26 cellular contexts compared by ENCODE assay signal in genomic region chr1:178025613-178026356, GRCh38. TPM values are rescaled to one million over a fixed set of nuclear protein-coding genes. Genes with fewer than 3 reads are reported as not detected.
DNase-seq lines count a peak whose midpoint lies in the region; ATAC-seq and FAIRE-seq lines count a peak whose summit lies in the region.
"Had no signal": no experiment of that assay in that cellular context is flagged by ENCODE, and none has a peak within 500 bp of the region (broad histone marks: within the 10 kb centered on the region; RNA-seq: fewer than 3 reads in every experiment).

No MANE protein-coding gene starts in this region.

- no peak overlapping the region for H3K14ac ChIP-seq in neuronal stem cell (ENCODE audit: low read length)

- no peak overlapping the region for H2BK5ac ChIP-seq in neuronal stem cell (ENCODE audit: low read length)

- no peak overlapping the region for H4K8ac ChIP-seq in neuronal stem cell (ENCODE audit: low read depth, low read length)

- no peak overlapping the region for H3K4me3 ChIP-seq in neuronal stem cell (ENCODE audit: low read length in 2 of 2)
- H3K4me3 ChIP-seq: BLaER1 treated with 17β-estradiol and CSF1 and Interleukin-3, amounts not matched to agents 10 nM and 100 nM; GM23338; SJSA1 had no signal

- H3K9ac ChIP-seq in neuronal stem cell (ENCODE audit: low read depth, low read length, poor library complexity): no peak overlapping the region
- H3K9ac ChIP-seq: BLaER1 treated with 17β-estradiol and CSF1 and Interleukin-3, amounts not matched to agents 10 nM and 100 nM had no signal

- peak overlapping the region; percentile 20 for H3K27ac ChIP-seq in angular gyrus (ENCODE audit: low read depth, low read length)
- no peak overlapping the region for H3K27ac ChIP-seq in neuronal stem cell (replicated peaks; ENCODE audit: low read length)
- peak overlapping the region; percentile 77 for H3K27ac ChIP-seq in temporal lobe (ENCODE audit: low read depth, low read length)
- H3K27ac ChIP-seq: BLaER1 treated with 17β-estradiol and CSF1 and Interleukin-3, amounts not matched to agents 10 nM and 100 nM; SJSA1 had no signal

- no peak overlapping the region for H2AFZ ChIP-seq in neuronal stem cell (ENCODE audit: low read length)
- H2AFZ ChIP-seq: GM23338 had no signal

- H2AK5ac ChIP-seq in neuronal stem cell (ENCODE audit: low read depth, low read length): no peak overlapping the region

- no peaks in the 10 kb centered on the region for H3K36me3 ChIP-seq in neuronal stem cell (replicated peaks in 1 of 2; ENCODE audit: control insufficient read depth in 2 of 2, insufficient read depth in 2 of 2, low read length in 2 of 2)
- H3K36me3 ChIP-seq: BLaER1 treated with 17β-estradiol and CSF1 and Interleukin-3, amounts not matched to agents 10 nM and 100 nM; SJSA1 had no signal

- peak overlapping the region; percentile 68 for H3K23ac ChIP-seq in neuronal stem cell (ENCODE audit: low read depth, low read length, poor library complexity)

- no peaks in the 10 kb centered on the region for H3K79me1 ChIP-seq in neuronal stem cell (ENCODE audit: low read depth, low read length)

- peak overlapping the region; percentile 12 for H3K18ac ChIP-seq in neuronal stem cell (ENCODE audit: low read length)

- DNase-seq in NCI-H1694 (lab: John Stamatoyannopoulos, UW): peak; percentile 81
- DNase-seq in neuronal stem cell (ENCODE audit: low spot score): no peak
- DNase-seq in NCI-H2171 (lab: John Stamatoyannopoulos, UW): no peak
- no peak for DNase-seq in HTR-8/SVneo (ENCODE audit: insufficient read length, low spot score)
- DNase-seq: CD4-positive, alpha-beta T cell; H9; KBM-7; NCI-H1105 treated with DMSO at 0.1 percent for 48 hours; NCI-H146; NCI-H2029 treated with DMSO at 0.1 percent for 48 hours; NCI-H226; NCI-H510A treated with DMSO at 0.1 percent for 48 hours; NCI-H748 treated with DMSO at 0.1 percent for 48 hours; NK-92 treated with Interleukin-12 subunit alpha and Interleukin-12 subunit beta, amount 100 ng/mL, for 24 hours; PC-3 had no signal

- no peak overlapping the region for H2BK120ac ChIP-seq in neuronal stem cell (ENCODE audit: low read depth, low read length)

- no peak overlapping the region for H4K91ac ChIP-seq in neuronal stem cell (ENCODE audit: low read depth, low read length, poor library complexity)

- no peak for ATAC-seq in HG03175 (IDR thresholded peaks at IDR 0.05; ENCODE audit: unreplicated experiment)
- ATAC-seq: GM23338, PC-3, Right ventricle myocardium inferior had no signal

- H2BK12ac ChIP-seq in neuronal stem cell (ENCODE audit: low read length): peak overlapping the region; percentile 65

- no peak overlapping the region for H3K4ac ChIP-seq in neuronal stem cell (ENCODE audit: low read length)

- H3K9me3 ChIP-seq in neuronal stem cell (replicated peaks in 1 of 2; ENCODE audit: control insufficient read depth in 2 of 2, insufficient read depth in 1 of 2, low read depth in 1 of 2, low read length in 2 of 2): no peaks in the 10 kb centered on the region
- H3K9me3 ChIP-seq: SJSA1 had no signal

- no peak for FAIRE-seq in HTR-8/SVneo (lab: Jason Lieb, UNC)
- FAIRE-seq: A204.1, D721Med, GM18507 had no signal

- no peaks in the 10 kb centered on the region for H3K4me1 ChIP-seq in neuronal stem cell (ENCODE audit: control insufficient read depth in 2 of 2, insufficient read depth in 1 of 2, low read depth in 1 of 2, low read length in 2 of 2)
- H3K4me1 ChIP-seq: BLaER1 treated with 17β-estradiol and CSF1 and Interleukin-3, amounts not matched to agents 10 nM and 100 nM; SJSA1 had no signal

- peak overlapping the region; percentile 44 for H2BK15ac ChIP-seq in neuronal stem cell (ENCODE audit: low read length)

- peaks cover 0 to 14% (median 0%) of the 10 kb centered on the region in 3 experiments for H3K27me3 ChIP-seq in neuronal stem cell (ENCODE audit: control insufficient read depth in 3 of 3, insufficient read depth in 3 of 3, low read depth in 1 of 3, low read length in 3 of 3)
- H3K27me3 ChIP-seq: BLaER1 treated with 17β-estradiol and CSF1 and Interleukin-3, amounts not matched to agents 10 nM and 100 nM; SJSA1 had no signal

- H3K4me2 ChIP-seq in neuronal stem cell (ENCODE audit: insufficient read depth, low read length, poor library complexity, severe bottlenecking): no peak overlapping the region
- H3K4me2 ChIP-seq: BLaER1 treated with 17β-estradiol and CSF1 and Interleukin-3, amounts not matched to agents 10 nM and 100 nM; GM23338 had no signal

- WGBS in neuronal stem cell (ENCODE audit: extremely low coverage in 2 of 2, insufficient read length in 2 of 2, insufficient replicate concordance in 1 of 2), 2 donors: no CpG with 5 or more reads among the region's 9 CpGs

RNA-seq across cellular contexts. Expression of gene SEC16B, which starts 55.9 kb away (rescaled TPM):
- polyA plus RNA-seq in neuronal stem cell (2013, experiment 1 of 2): 0.95 TPM
- 1.1 TPM for polyA plus RNA-seq in neuronal stem cell (2013, experiment 2 of 2)
- 2.5 TPM for total RNA-seq in temporal lobe
- total RNA-seq: CD4-positive, alpha-beta T cell; MCF 10A had no signal
